9 cellular contexts compared by ENCODE assay signal in the genomic region with DNA sequence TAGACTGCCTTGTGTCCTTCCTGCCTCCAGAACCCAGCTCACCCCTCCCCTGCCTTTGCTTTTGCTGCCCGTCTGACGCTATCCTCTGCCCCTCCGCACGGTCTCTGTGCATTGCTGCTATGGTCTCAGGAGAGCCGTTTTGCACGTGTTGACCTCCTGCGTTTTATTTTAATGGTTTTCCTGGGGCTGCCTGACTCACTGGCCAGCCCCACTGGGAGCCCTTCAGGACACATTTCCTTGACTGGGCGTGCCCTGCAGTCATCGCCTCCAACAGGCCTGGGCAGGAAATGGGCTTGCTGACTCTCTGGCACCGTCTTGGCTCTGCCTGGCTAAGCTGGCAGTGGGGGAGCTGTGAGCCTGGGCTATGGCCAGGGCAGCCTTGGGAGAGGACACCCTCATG. TPM values are rescaled to one million over a fixed set of nuclear protein-coding genes. Genes with fewer than 3 reads are reported as not detected.
DNase-seq lines count a peak whose midpoint lies in the region; FAIRE-seq and TF ChIP-seq lines count a peak whose summit lies in the region.
"Had no signal": no experiment of that assay in that cellular context is flagged by ENCODE, and none has a peak within 500 bp of the region (broad histone marks: within the 10 kb centered on the region; RNA-seq: fewer than 3 reads in every experiment).

No MANE protein-coding gene starts in this region.

- intact Hi-C loops in CD14-positive monocyte (cut with micrococcal nuclease): no loop called here

- H3K4me1 Mint-ChIP-seq in CD14-positive monocyte: no peaks in the 10 kb centered on the region

- peaks cover 1 to 12% (median 2%) of the 10 kb centered on the region in 3 donors for H3K27me3 Mint-ChIP-seq in CD14-positive monocyte (ENCODE audit: low read depth in 3 of 3)

- H3K4me3 ChIP-seq in small intestine (ENCODE audit: low read depth in 1 of 2, low read length in 2 of 2): no peak overlapping the region
- H3K4me3 ChIP-seq: stomach had no signal

- H3K36me3 Mint-ChIP-seq in CD14-positive monocyte: no peaks in the 10 kb centered on the region

- peaks cover 13 to 21% (median 15%) of the 10 kb centered on the region in 7 donors for H3K9me3 Mint-ChIP-seq in CD14-positive monocyte

- no peak overlapping the region for H3K27ac Mint-ChIP-seq in CD14-positive monocyte

- in situ Hi-C loops in SK-MEL-5 (cut with HindIII; ENCODE audit: low pct_unique_long_range_greater_than_20kb, low sequenced_read_pairs): no loop called here

- peaks cover 3 to 7% of the 10 kb centered on the region in 2 donors for H3K4me1 ChIP-seq in small intestine (ENCODE audit: control insufficient read depth in 2 of 2, insufficient read depth in 1 of 2, low read depth in 1 of 2, low read length in 1 of 2)

- no peaks in the 10 kb centered on the region for H3K9me3 ChIP-seq in small intestine (ENCODE audit: control insufficient read depth, low read depth)

- TF ChIP-seq POLR2A in erythroblast (IDR thresholded peaks at IDR 0.05; ENCODE audit: low read length): no peak

- peak overlapping the region in 1 of 2 donors; percentile 31 for H3K4me3 Mint-ChIP-seq in CD14-positive monocyte

- H3K27ac ChIP-seq in small intestine (ENCODE audit: low read depth in 1 of 2, low read length in 1 of 2): peak overlapping the region in 1 of 2 donors; percentile 42
- H3K27ac ChIP-seq: stomach had no signal

- H3K27me3 ChIP-seq in small intestine (ENCODE audit: control insufficient read depth in 2 of 2, insufficient read depth in 2 of 2, low read length in 2 of 2): no peaks in the 10 kb centered on the region

- no peak for TF ChIP-seq CTCF in CD14-positive monocyte (IDR thresholded peaks at IDR 0.05)

- DNase-seq in NCI-H2029 (lab: John Stamatoyannopoulos, UW): peak; percentile 36
- no peak for DNase-seq in NCI-H2029 treated with DMSO at 0.1 percent for 48 hours (lab: John Stamatoyannopoulos, UW)
- peak; percentile 26 for DNase-seq in SK-MEL-5 (ENCODE audit: low read depth, low spot score)
- peak; percentile 15 for DNase-seq in foreskin melanocyte
- DNase-seq in small intestine: peak; percentile 78
- no peak for DNase-seq in COR-L47 (lab: John Stamatoyannopoulos, UW)
- DNase-seq in CD14-positive monocyte (ENCODE audit: low spot score): no peak
- no peak for DNase-seq in erythroblast (lab: John Stamatoyannopoulos, UW)
- DNase-seq: stomach had no signal

- 44 to 56% (median 55%) methylated on average over 10 of the region's 10 CpGs for WGBS in small intestine, 3 donors

- no peak for FAIRE-seq in small intestine (lab: Jason Lieb, UNC)

- H3K36me3 ChIP-seq in small intestine (ENCODE audit: control insufficient read depth in 2 of 2, insufficient read depth in 2 of 2, low read length in 2 of 2): no peaks in the 10 kb centered on the region
- H3K36me3 ChIP-seq: stomach had no signal

RNA-seq across cellular contexts. Expression of a gene that starts 17.9 kb away (rescaled TPM):
- total RNA-seq in SK-MEL-5 (2014; rRNA removed; shearing (Covaris generic)): 2.5 and 3.7 TPM in 2 replicates
- 1.1 and 4.7 TPM in 2 replicates for polyA plus RNA-seq in SK-MEL-5 (2015; cell fraction: cytosol; rRNA removed)
- 0.23 and 4.1 TPM in 2 replicates for polyA plus RNA-seq in SK-MEL-5 (2015; cell fraction: nucleus; rRNA removed)
- polyA plus RNA-seq in small intestine (100 to 1,000 TPM; 295 to 435 (median 381) TPM), CD14-positive monocyte (not detected)

Comparison
In these comparisons a context has a peak if more than half of its experiments do, and no peak if none do; other contexts are left out.
1. DNase-seq: peak in NCI-H2029 (single experiment), SK-MEL-5 (single experiment), foreskin melanocyte (single experiment) and small intestine (single experiment); none in NCI-H2029 treated with DMSO at 0.1 percent for 48 hours (single experiment), COR-L47 (single experiment), CD14-positive monocyte (single experiment) and erythroblast (0 of 2).
2. RNA of a gene that starts 17.9 kb away (polyA plus RNA-seq): 295 to 435 TPM in small intestine; not detected in CD14-positive monocyte; every median in the first group is over 100 times any median in the second.